In the genomic region with DNA sequence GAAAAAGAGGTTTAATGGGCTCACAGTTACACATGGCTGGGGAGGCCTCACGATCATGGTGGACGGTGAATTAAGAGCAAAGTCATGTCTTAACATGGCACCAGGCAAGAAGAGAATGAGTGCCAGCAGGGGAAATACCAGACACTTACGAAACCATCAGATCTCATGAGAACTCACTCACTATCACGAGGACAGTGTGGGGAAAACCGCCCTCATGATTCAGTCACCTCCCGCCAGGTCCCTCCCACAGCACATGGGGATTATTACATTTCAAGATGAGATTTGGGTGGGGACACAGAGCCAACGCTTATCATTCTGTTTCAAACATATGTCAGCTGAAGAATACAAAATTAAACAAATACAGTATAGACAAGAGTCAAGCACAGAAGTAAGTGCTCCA, we compare ENCODE assay signal across 1 cellular context.
TF ChIP-seq lines count a peak whose summit lies in the region.

No MANE protein-coding gene starts in this region.

TF ChIP-seq in WTC11, 78 proteins besides CTCF, POLR2A, EP300 and RAD21 (continued from another document):
- TF ChIP-seq ATF6 (CRISPR knock-in tag; IDR thresholded peaks at IDR 0.05) (no peak), OVOL2 (CRISPR knock-in tag; IDR thresholded peaks at IDR 0.05; ENCODE audit: borderline replicate concordance) (no peak), TEAD4 (CRISPR knock-in tag; IDR thresholded peaks at IDR 0.05) (no peak), SMAD4 (CRISPR knock-in tag; IDR thresholded peaks at IDR 0.05) (no peak), SOX15 (CRISPR knock-in tag; IDR thresholded peaks at IDR 0.05) (no peak), ZNF671 (CRISPR knock-in tag; IDR thresholded peaks at IDR 0.05) (no peak), ETV6 (CRISPR knock-in tag; IDR thresholded peaks at IDR 0.05) (no peak), ZBTB21 (CRISPR knock-in tag; IDR thresholded peaks at IDR 0.05; ENCODE audit: borderline replicate concordance) (no peak), NFATC4 (CRISPR knock-in tag; IDR thresholded peaks at IDR 0.05) (no peak), TP53 (CRISPR knock-in tag; IDR thresholded peaks at IDR 0.05) (no peak), ARID4B (CRISPR knock-in tag; IDR thresholded peaks at IDR 0.05; ENCODE audit: borderline replicate concordance) (no peak), ZNF317 (CRISPR knock-in tag; IDR thresholded peaks at IDR 0.05; ENCODE audit: borderline replicate concordance, low read depth) (no peak), ATF3 (CRISPR knock-in tag; conservative IDR thresholded peaks at IDR 0.05) (no peak), RORB (CRISPR knock-in tag; IDR thresholded peaks at IDR 0.05) (no peak), AFF4 (CRISPR knock-in tag; IDR thresholded peaks at IDR 0.05; ENCODE audit: borderline replicate concordance) (no peak)
- TF ChIP-seq, protein P1, sequence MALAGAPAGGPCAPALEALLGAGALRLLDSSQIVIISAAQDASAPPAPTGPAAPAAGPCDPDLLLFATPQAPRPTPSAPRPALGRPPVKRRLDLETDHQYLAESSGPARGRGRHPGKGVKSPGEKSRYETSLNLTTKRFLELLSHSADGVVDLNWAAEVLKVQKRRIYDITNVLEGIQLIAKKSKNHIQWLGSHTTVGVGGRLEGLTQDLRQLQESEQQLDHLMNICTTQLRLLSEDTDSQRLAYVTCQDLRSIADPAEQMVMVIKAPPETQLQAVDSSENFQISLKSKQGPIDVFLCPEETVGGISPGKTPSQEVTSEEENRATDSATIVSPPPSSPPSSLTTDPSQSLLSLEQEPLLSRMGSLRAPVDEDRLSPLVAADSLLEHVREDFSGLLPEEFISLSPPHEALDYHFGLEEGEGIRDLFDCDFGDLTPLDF (CRISPR knock-in tag; IDR thresholded peaks at IDR 0.05): no peak
- TF ChIP-seq, protein P2, sequence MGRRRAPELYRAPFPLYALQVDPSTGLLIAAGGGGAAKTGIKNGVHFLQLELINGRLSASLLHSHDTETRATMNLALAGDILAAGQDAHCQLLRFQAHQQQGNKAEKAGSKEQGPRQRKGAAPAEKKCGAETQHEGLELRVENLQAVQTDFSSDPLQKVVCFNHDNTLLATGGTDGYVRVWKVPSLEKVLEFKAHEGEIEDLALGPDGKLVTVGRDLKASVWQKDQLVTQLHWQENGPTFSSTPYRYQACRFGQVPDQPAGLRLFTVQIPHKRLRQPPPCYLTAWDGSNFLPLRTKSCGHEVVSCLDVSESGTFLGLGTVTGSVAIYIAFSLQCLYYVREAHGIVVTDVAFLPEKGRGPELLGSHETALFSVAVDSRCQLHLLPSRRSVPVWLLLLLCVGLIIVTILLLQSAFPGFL (CRISPR knock-in tag; IDR thresholded peaks at IDR 0.05; ENCODE audit: borderline replicate concordance): no peak
- TF ChIP-seq, protein P3, sequence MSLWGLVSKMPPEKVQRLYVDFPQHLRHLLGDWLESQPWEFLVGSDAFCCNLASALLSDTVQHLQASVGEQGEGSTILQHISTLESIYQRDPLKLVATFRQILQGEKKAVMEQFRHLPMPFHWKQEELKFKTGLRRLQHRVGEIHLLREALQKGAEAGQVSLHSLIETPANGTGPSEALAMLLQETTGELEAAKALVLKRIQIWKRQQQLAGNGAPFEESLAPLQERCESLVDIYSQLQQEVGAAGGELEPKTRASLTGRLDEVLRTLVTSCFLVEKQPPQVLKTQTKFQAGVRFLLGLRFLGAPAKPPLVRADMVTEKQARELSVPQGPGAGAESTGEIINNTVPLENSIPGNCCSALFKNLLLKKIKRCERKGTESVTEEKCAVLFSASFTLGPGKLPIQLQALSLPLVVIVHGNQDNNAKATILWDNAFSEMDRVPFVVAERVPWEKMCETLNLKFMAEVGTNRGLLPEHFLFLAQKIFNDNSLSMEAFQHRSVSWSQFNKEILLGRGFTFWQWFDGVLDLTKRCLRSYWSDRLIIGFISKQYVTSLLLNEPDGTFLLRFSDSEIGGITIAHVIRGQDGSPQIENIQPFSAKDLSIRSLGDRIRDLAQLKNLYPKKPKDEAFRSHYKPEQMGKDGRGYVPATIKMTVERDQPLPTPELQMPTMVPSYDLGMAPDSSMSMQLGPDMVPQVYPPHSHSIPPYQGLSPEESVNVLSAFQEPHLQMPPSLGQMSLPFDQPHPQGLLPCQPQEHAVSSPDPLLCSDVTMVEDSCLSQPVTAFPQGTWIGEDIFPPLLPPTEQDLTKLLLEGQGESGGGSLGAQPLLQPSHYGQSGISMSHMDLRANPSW (CRISPR knock-in tag; conservative IDR thresholded peaks at IDR 0.05; ENCODE audit: low read depth): no peak
